Comparison of ENCODE assay signal across 24 cellular contexts in the genomic region with DNA sequence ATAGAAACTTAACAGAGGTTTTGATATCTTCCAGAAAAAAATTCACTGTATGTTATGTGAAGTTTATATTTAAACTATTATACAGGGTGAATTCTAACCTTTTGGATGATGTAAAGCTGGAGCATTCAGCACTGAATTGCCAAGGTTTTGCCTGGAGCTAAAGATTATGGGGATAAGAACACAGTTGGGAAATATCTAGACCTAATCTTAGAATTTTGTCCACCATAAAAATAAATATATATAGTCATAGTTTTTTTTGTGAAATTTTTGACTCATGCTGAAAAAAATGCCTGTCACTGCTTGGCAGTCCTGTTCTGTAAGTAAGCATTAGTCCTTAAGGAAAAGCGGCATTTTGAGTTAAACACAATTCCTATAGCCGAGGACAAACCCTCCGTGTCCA.
"Had no signal": no experiment of that assay in that cellular context is flagged by ENCODE, and none has a peak within 500 bp of the region (broad histone marks: within the 10 kb centered on the region; RNA-seq: fewer than 3 reads in every experiment).

No MANE protein-coding gene starts in this region.

- ATAC-seq: heart right ventricle; left cardiac atrium; left lung; naive thymus-derived CD4-positive, alpha-beta T cell; right lobe of liver; stimulated activated naive B cell treated with anti-CD40 and anti-IgM and Interleukin-4, amounts not matched to agents 10 μg/mL and 1 μg/mL and 100 μg/mL, for 72 hours; upper lobe of right lung had no signal

- H3K36me3 ChIP-seq: esophagus muscularis mucosa, heart right ventricle, left lung, neural progenitor cell, right lobe of liver, thoracic aorta, tibial nerve, upper lobe of right lung, uterus had no signal

- FAIRE-seq: islet of Langerhans, small intestine had no signal

- H2AFZ ChIP-seq: neural progenitor cell, parathyroid adenoma had no signal

- H3K27me3 ChIP-seq: esophagus muscularis mucosa, heart right ventricle, left lung, neural progenitor cell, right lobe of liver, tibial nerve, upper lobe of right lung, uterus had no signal

- H3K27ac ChIP-seq: esophagus muscularis mucosa, heart right ventricle, left lung, neural progenitor cell, parathyroid adenoma, right lobe of liver, thoracic aorta, tibial nerve, upper lobe of right lung, uterus had no signal

- H3K4me3 ChIP-seq: esophagus muscularis mucosa, heart right ventricle, left lung, neural progenitor cell, right lobe of liver, thoracic aorta, tibial nerve, upper lobe of right lung, uterus had no signal

- H3K4me2 ChIP-seq: neural progenitor cell had no signal

- DNase-seq: effector CD8-positive, alpha-beta T cell; endodermal cell; foreskin melanocyte; glutamatergic neuron; heart right ventricle; hippocampal formation; left cardiac atrium; left lung; mesendoderm; midbrain; naive thymus-derived CD4-positive, alpha-beta T cell; right lobe of liver; small intestine; stimulated activated CD4-positive, alpha-beta T cell treated with anti-CD3 and anti-CD28 coated beads, Interleukin-15, amount 100 ng/mL, for 24 hours; stimulated activated CD4-positive, alpha-beta T cell treated with anti-CD3 and anti-CD28 coated beads, Interleukin-2, amount 100 ng/mL, for 48 hours; stimulated activated naive B cell treated with anti-CD40 and anti-IgM and Interleukin-4, amounts not matched to agents 10 μg/mL and 1 μg/mL and 100 μg/mL, for 72 hours; upper lobe of right lung; uterus had no signal

- H3K79me2 ChIP-seq: parathyroid adenoma had no signal

- H3K9ac ChIP-seq: neural progenitor cell, parathyroid adenoma had no signal

- H3K4me1 ChIP-seq: esophagus muscularis mucosa, heart right ventricle, left lung, neural progenitor cell, parathyroid adenoma, right lobe of liver, tibial nerve, upper lobe of right lung, uterus had no signal

- H3K9me3 ChIP-seq: esophagus muscularis mucosa, right lobe of liver, thoracic aorta, tibial nerve, upper lobe of right lung, uterus had no signal
